15 cellular contexts compared by ENCODE assay signal in genomic region chr7:19024261-19024660, GRCh38.
A peak's percentile ranks its signal among the peaks of the same experiment; 100 is the strongest.
DNase-seq lines count a peak whose midpoint lies in the region; ATAC-seq and TF ChIP-seq lines count a peak whose summit lies in the region.
"Had no signal": no experiment of that assay in that cellular context is flagged by ENCODE, and none has a peak within 500 bp of the region (broad histone marks: within the 10 kb centered on the region; RNA-seq: fewer than 3 reads in every experiment).

No MANE protein-coding gene starts in this region.

- no peak overlapping the region for H3K27ac ChIP-seq in IMR-90 (ENCODE audit: insufficient read depth, low read length)
- H3K27ac ChIP-seq in WERI-Rb-1 = no peak overlapping the region
- H3K27ac ChIP-seq: A549, skin epidermis had no signal

- H3K23ac ChIP-seq in IMR-90 (ENCODE audit: low read depth, low read length) = no peak overlapping the region

- no peak overlapping the region for H3K14ac ChIP-seq in IMR-90 (replicated peaks; ENCODE audit: low read depth, low read length)

- peaks cover 1% of the 10 kb centered on the region for H3K36me3 Mint-ChIP-seq in chondrocyte (ENCODE audit: low read depth)
- H3K36me3 Mint-ChIP-seq in activated CD8-positive, alpha-beta T cell treated with anti-CD3 and anti-CD28 coated beads, Interleukin-2, amount 10 ng/mL, durations not matched to agents 7 days and 5 days (ENCODE audit: low read depth) = no peaks in the 10 kb centered on the region
- H3K36me3 Mint-ChIP-seq: T-cell had no signal

- no peak overlapping the region for H2AK5ac ChIP-seq in IMR-90 (ENCODE audit: low read depth, low read length)

- no peak overlapping the region for H3K4me3 ChIP-seq in AG04449 (ENCODE audit: low read depth, low read length)
- no peak overlapping the region for H3K4me3 ChIP-seq in IMR-90 (ENCODE audit: insufficient read depth, low read depth, low read length)
- H3K4me3 ChIP-seq in kidney epithelial cell (ENCODE audit: low read depth, low read length) = no peak overlapping the region
- no peak overlapping the region for H3K4me3 ChIP-seq in WERI-Rb-1 (ENCODE audit: low read depth, low read length)
- H3K4me3 ChIP-seq: A549, skin epidermis had no signal

- H3K9ac ChIP-seq in IMR-90 (ENCODE audit: low read depth, low read length) = no peak overlapping the region

- H4K8ac ChIP-seq in IMR-90 (ENCODE audit: low read depth in 2 of 2, low read length in 2 of 2) = peak overlapping the region in 1 of 2 experiments; percentile 46; a peak in 2 of 4 replicates

- 0 out of 3 replicates have a peak overlapping the region, but pooled peaks have one; percentile 55 for H2BK15ac ChIP-seq in IMR-90 (ENCODE audit: low read depth, low read length)

- TF ChIP-seq CTCF in AG04449 (IDR thresholded peaks at IDR 0.05; ENCODE audit: insufficient read depth, low read length, missing control alignments) (no peak), IMR-90 (conservative IDR thresholded peaks at IDR 0.05; ENCODE audit: low read depth, low read length) (no peak), chondrocyte (IDR thresholded peaks at IDR 0.05) (no peak), kidney epithelial cell (IDR thresholded peaks at IDR 0.05; ENCODE audit: insufficient read depth, low read length, poor library complexity, severe bottlenecking) (no peak), WERI-Rb-1 (IDR thresholded peaks at IDR 0.05; ENCODE audit: low read depth, low read length) (no peak)

- no peaks in the 10 kb centered on the region for H3K9me3 Mint-ChIP-seq in chondrocyte (ENCODE audit: low read depth)
- no peaks in the 10 kb centered on the region for H3K9me3 Mint-ChIP-seq in activated CD8-positive, alpha-beta T cell treated with anti-CD3 and anti-CD28 coated beads, Interleukin-2, amount 10 ng/mL, durations not matched to agents 7 days and 5 days (ENCODE audit: insufficient read depth)
- H3K9me3 Mint-ChIP-seq: nephron had no signal

- no peaks in the 10 kb centered on the region for H3K79me1 ChIP-seq in IMR-90 (ENCODE audit: low read depth in 1 of 2, low read length in 2 of 2)

- H3K4me1 ChIP-seq in IMR-90 (ENCODE audit: control insufficient read depth, insufficient read depth, low read length) = peaks cover 5% of the 10 kb centered on the region; the same call in 1 of the 2 replicates
- H3K4me1 ChIP-seq: A549 had no signal

- peak overlapping the region; percentile 87 for H3K27ac Mint-ChIP-seq in chondrocyte (ENCODE audit: unreplicated experiment)
- no peak overlapping the region for H3K27ac Mint-ChIP-seq in activated CD8-positive, alpha-beta T cell treated with anti-CD3 and anti-CD28 coated beads, Interleukin-2, amount 10 ng/mL, durations not matched to agents 7 days and 5 days
- H3K27ac Mint-ChIP-seq: nephron; stimulated activated naive CD8-positive, alpha-beta T cell treated with anti-CD3 and anti-CD28 coated beads, Interleukin-15, Interleukin-2, amounts not matched to agents 100 ng/mL and 50 ng/mL, for 24 hours; T-cell had no signal

- 0 out of 2 replicates have a peak overlapping the region, but pooled peaks have one; percentile 3 for H2BK20ac ChIP-seq in IMR-90 (ENCODE audit: low read depth, low read length)

- H3K4ac ChIP-seq in IMR-90 (ENCODE audit: low read depth, low read length) = peak overlapping the region; percentile 27; the same call in 1 of the 2 replicates

- H3K27me3 Mint-ChIP-seq in chondrocyte (ENCODE audit: low read depth) = no peaks in the 10 kb centered on the region
- H3K27me3 Mint-ChIP-seq in activated CD8-positive, alpha-beta T cell treated with anti-CD3 and anti-CD28 coated beads, Interleukin-2, amount 10 ng/mL, durations not matched to agents 7 days and 5 days (ENCODE audit: low read depth) = no peaks in the 10 kb centered on the region
- H3K27me3 Mint-ChIP-seq: stimulated activated naive CD8-positive, alpha-beta T cell treated with anti-CD3 and anti-CD28 coated beads, Interleukin-15, Interleukin-2, amounts not matched to agents 100 ng/mL and 50 ng/mL, for 24 hours; T-cell had no signal

- intact Hi-C loops in IMR-90 (cut with micrococcal nuclease) = no loop called here

- no peaks in the 10 kb centered on the region for H4K20me1 ChIP-seq in IMR-90 (ENCODE audit: insufficient read depth, low read length)

- no peak for TF ChIP-seq RAD21 in IMR-90 (IDR thresholded peaks at IDR 0.05; ENCODE audit: low read length)

- peak overlapping the region; percentile 61 for H2BK5ac ChIP-seq in IMR-90 (ENCODE audit: low read depth, low read length, poor library complexity, severe bottlenecking)

- peaks cover 41% of the 10 kb centered on the region for H3K4me1 Mint-ChIP-seq in chondrocyte (ENCODE audit: low read depth)
- no peaks in the 10 kb centered on the region for H3K4me1 Mint-ChIP-seq in activated CD8-positive, alpha-beta T cell treated with anti-CD3 and anti-CD28 coated beads, Interleukin-2, amount 10 ng/mL, durations not matched to agents 7 days and 5 days (ENCODE audit: low read depth)
- H3K4me1 Mint-ChIP-seq: nephron, T-cell had no signal

- peak; percentile 83 for DNase-seq in AG04449 (ENCODE audit: low read depth, low spot score)
- peak; percentile 85 for DNase-seq in IMR-90
- DNase-seq in chondrocyte (ENCODE audit: low spot score) = no peak
- peak; percentile 4 for DNase-seq in kidney epithelial cell (ENCODE audit: low read depth)
- no peak for DNase-seq in WERI-Rb-1
- no peak for DNase-seq in NOMO-1 (lab: John Stamatoyannopoulos, UW; ENCODE audit: unreplicated experiment in 2 of 2)
- DNase-seq in activated CD8-positive, alpha-beta T cell treated with anti-CD3 and anti-CD28 coated beads, Interleukin-2, amount 10 ng/mL, durations not matched to agents 7 days and 5 days = no peak
- DNase-seq: activated naive CD4-positive, alpha-beta T cell treated with Interleukin-2 at 50 U/mL for 16 hours; caudate nucleus; T-cell had no signal

- H3K56ac ChIP-seq in IMR-90 (ENCODE audit: extremely low read depth, insufficient read depth, low read length) = no peak overlapping the region

- no peak overlapping the region for H3K4me3 Mint-ChIP-seq in chondrocyte (ENCODE audit: unreplicated experiment)
- no peak overlapping the region for H3K4me3 Mint-ChIP-seq in activated CD8-positive, alpha-beta T cell treated with anti-CD3 and anti-CD28 coated beads, Interleukin-2, amount 10 ng/mL, durations not matched to agents 7 days and 5 days
- H3K4me3 Mint-ChIP-seq: nephron; stimulated activated naive CD8-positive, alpha-beta T cell treated with anti-CD3 and anti-CD28 coated beads, Interleukin-15, Interleukin-2, amounts not matched to agents 100 ng/mL and 50 ng/mL, for 24 hours; T-cell had no signal

- H4K91ac ChIP-seq in IMR-90 (ENCODE audit: insufficient read depth, low read depth, low read length) = no peak overlapping the region

- ATAC-seq in IMR-90 (ENCODE audit: low read depth) = peak; percentile 94
- no peak for ATAC-seq in GM21786 (IDR thresholded peaks at IDR 0.05; ENCODE audit: unreplicated experiment)
- no peak for ATAC-seq in activated CD8-positive, alpha-beta T cell treated with anti-CD3 and anti-CD28 coated beads, Interleukin-2, amount 10 ng/mL, durations not matched to agents 7 days and 5 days
- ATAC-seq: A549, T-cell had no signal

- CTCF ChIA-PET in AG04449 (lab: Yijun Ruan, JAX) (interaction anchor here (1.4 kb wide), 1 partner anchor 331 kb away, joined by 6 read pairs; no protein-coding TSS in a partner anchor), IMR-90 (lab: Yijun Ruan, JAX) (interaction anchor here (0.6 to 1.6 kb wide), 2 partner anchors 11 to 1400 kb away, joined by 3 to 9 read pairs; no protein-coding TSS in a partner anchor)
- CTCF ChIA-PET in activated CD8-positive, alpha-beta T cell treated with anti-CD3 and anti-CD28 coated beads, Interleukin-2, amount 10 ng/mL, durations not matched to agents 7 days and 5 days (lab: Charles Lee) = no interaction called here

- no peak overlapping the region for H2AK9ac ChIP-seq in IMR-90 (replicated peaks; ENCODE audit: low read depth, low read length, poor library complexity)

- H3K9me3 ChIP-seq in IMR-90 (ENCODE audit: control insufficient read depth, insufficient read depth, low read length) = no peaks in the 10 kb centered on the region
- no peaks in the 10 kb centered on the region for H3K9me3 ChIP-seq in WERI-Rb-1 (ENCODE audit: severe bottlenecking)
- H3K9me3 ChIP-seq: A549 had no signal

- peak overlapping the region; percentile 56; the same call in 1 of the 2 replicates for H3K18ac ChIP-seq in IMR-90 (ENCODE audit: low read depth, low read length)

- no TSS peak for BruUV-seq in IMR-90 (replicated peaks; lab: Mats Ljungman, UMichigan)

- no peak overlapping the region for H2AFZ ChIP-seq in IMR-90 (replicated peaks; ENCODE audit: low read length, poor library complexity)

- H3K4me2 ChIP-seq in IMR-90 (ENCODE audit: low read depth, low read length) = peak overlapping the region; percentile 38; the same call in 1 of the 2 replicates
- H3K4me2 ChIP-seq: A549 had no signal

- no peak for TF ChIP-seq POLR2A in IMR-90 (IDR thresholded peaks at IDR 0.05; ENCODE audit: low read depth, low read length)

- dilution Hi-C loops in IMR-90 (cut with HindIII; ENCODE audit: low sequenced_read_pairs, unreplicated experiment) = no loop called here

- WGBS in IMR-90 (ENCODE audit: extremely low coverage in 2 of 2, insufficient read length in 1 of 2), 2 experiments = no CpG with 5 or more reads among the region's 4 CpGs

- H3K27me3 ChIP-seq in IMR-90 (ENCODE audit: control insufficient read depth, insufficient read depth, low read length) (no peaks in the 10 kb centered on the region), kidney epithelial cell (ENCODE audit: control insufficient read depth, insufficient read depth, low read length) (no peaks in the 10 kb centered on the region), WERI-Rb-1 (ENCODE audit: insufficient read depth, low read depth, severe bottlenecking) (no peaks in the 10 kb centered on the region)

- H3K36me3 ChIP-seq in IMR-90 (ENCODE audit: control insufficient read depth, insufficient read depth, low read length) (no peaks in the 10 kb centered on the region), kidney epithelial cell (ENCODE audit: control insufficient read depth, insufficient read depth, low read length) (no peaks in the 10 kb centered on the region), WERI-Rb-1 (no peaks in the 10 kb centered on the region)

- H4K5ac ChIP-seq in IMR-90 (ENCODE audit: low read depth, low read length) = peak overlapping the region; percentile 19; the same call in 1 of the 2 replicates

- in situ Hi-C loops in IMR-90 (cut with MboI; ENCODE audit: low sequenced_read_pairs) = no loop called here

- H2BK120ac ChIP-seq in IMR-90 (ENCODE audit: low read depth, low read length) = peak overlapping the region; percentile 48; the same call in 1 of the 2 replicates

- H3K9me1 ChIP-seq in IMR-90 (ENCODE audit: insufficient read depth, low read length) = no peaks in the 10 kb centered on the region

- POLR2A ChIA-PET in AG04449 (lab: Yijun Ruan, JAX) (interaction anchor here (0.8 to 1.4 kb wide), 3 partner anchors 15 to 256 kb away, joined by 3 read pairs; partner anchors contain the start of gene TWIST1), IMR-90 (lab: Charles Lee; ENCODE audit: unreplicated experiment) (no interaction called here)
- POLR2A ChIA-PET in activated CD8-positive, alpha-beta T cell treated with anti-CD3 and anti-CD28 coated beads, Interleukin-2, amount 10 ng/mL, durations not matched to agents 7 days and 5 days (lab: Charles Lee) = no interaction called here

TF ChIP-seq in IMR-90, 13 proteins besides CTCF, POLR2A, EP300 and RAD21:
- TF ChIP-seq FOS (IDR thresholded peaks at IDR 0.05; ENCODE audit: low read depth, low read length) (peak; percentile 26; the same call in 1 of the 2 replicates), CHD1 (IDR thresholded peaks at IDR 0.05; ENCODE audit: low read depth, low read length) (no peak)
TF ChIP-seq in IMR-90: peak in this region for 1.

Comparison
In these comparisons a context has a peak if more than half of its experiments do, and no peak if none do; other contexts are left out.
1. DNase-seq: peak in AG04449 (single experiment), IMR-90 (single experiment) and kidney epithelial cell (single experiment); none in chondrocyte (single experiment), WERI-Rb-1 (single experiment), NOMO-1 (0 of 2) and activated CD8-positive, alpha-beta T cell treated with anti-CD3 and anti-CD28 coated beads, Interleukin-2, amount 10 ng/mL, durations not matched to agents 7 days and 5 days (single experiment).